In genomic region chr17:61159415-61159814, GRCh38 we compare ENCODE assay signal across 15 cellular contexts.
DNase-seq lines count a peak whose midpoint lies in the region; ATAC-seq and TF ChIP-seq lines count a peak whose summit lies in the region.
"Had no signal": no experiment of that assay in that cellular context is flagged by ENCODE, and none has a peak within 500 bp of the region (broad histone marks: within the 10 kb centered on the region; RNA-seq: fewer than 3 reads in every experiment).

No MANE protein-coding gene starts in this region.

- H3K27ac ChIP-seq in HUES64 (ENCODE audit: low read depth, low read length): peak overlapping the region; percentile 29; the same call in 1 of the 2 replicates
- H3K27ac ChIP-seq: breast epithelium, WERI-Rb-1 had no signal

- peak overlapping the region; percentile 3 for H3K4me3 Mint-ChIP-seq in nephron progenitor cell
- H3K4me3 Mint-ChIP-seq: CD4-positive, alpha-beta memory T cell had no signal

- no peak overlapping the region for H3K4me3 ChIP-seq in GM06990 (replicated peaks; ENCODE audit: low read depth, low read length)
- H3K4me3 ChIP-seq in HUES64 (ENCODE audit: low read length): no peak overlapping the region
- H3K4me3 ChIP-seq in cardiac fibroblast (replicated peaks in 1 of 2; ENCODE audit: low read depth in 2 of 2, low read length in 2 of 2): no peak overlapping the region
- H3K4me3 ChIP-seq: breast epithelium had no signal

- H3K4me1 ChIP-seq in HUES64 (ENCODE audit: insufficient read depth, low read length): peaks cover 72% of the 10 kb centered on the region
- H3K4me1 ChIP-seq: breast epithelium had no signal

- H3K27me3 ChIP-seq in GM06990 (replicated peaks; ENCODE audit: control insufficient read depth, insufficient read depth, low read length): no peaks in the 10 kb centered on the region
- no peaks in the 10 kb centered on the region for H3K27me3 ChIP-seq in HUES64 (ENCODE audit: insufficient read depth, low read length)
- H3K27me3 ChIP-seq: breast epithelium had no signal

- peaks cover 5% of the 10 kb centered on the region for H3K36me3 Mint-ChIP-seq in nephron progenitor cell (ENCODE audit: low read depth)

- H3K36me3 ChIP-seq in GM06990 (ENCODE audit: control insufficient read depth, insufficient read depth, low read length) (no peaks in the 10 kb centered on the region), HUES64 (ENCODE audit: insufficient read depth, low read length) (no peaks in the 10 kb centered on the region)
- H3K36me3 ChIP-seq: breast epithelium, WERI-Rb-1 had no signal

- TF ChIP-seq CTCF in GM06990 (IDR thresholded peaks at IDR 0.05; ENCODE audit: insufficient read depth, low read length, poor library complexity, severe bottlenecking): no peak
- TF ChIP-seq CTCF in cardiac fibroblast (IDR thresholded peaks at IDR 0.05; ENCODE audit: low read depth, low read length): no peak
- TF ChIP-seq CTCF in nephron progenitor cell (IDR thresholded peaks at IDR 0.05): no peak

- H3K9ac ChIP-seq in HUES64 (ENCODE audit: low read depth, low read length): peak overlapping the region; percentile 54; the same call in 1 of the 2 replicates

- H3K27ac Mint-ChIP-seq in nephron progenitor cell: peak overlapping the region; percentile 28

- peaks cover 6% of the 10 kb centered on the region for H3K9me3 Mint-ChIP-seq in nephron progenitor cell

- ATAC-seq in HG03039 (IDR thresholded peaks at IDR 0.05; ENCODE audit: unreplicated experiment) (no peak), HG03135 (IDR thresholded peaks at IDR 0.05; ENCODE audit: unreplicated experiment) (no peak)

- DNase-seq in GM06990 (ENCODE audit: extremely low read depth, insufficient read length) (peak; percentile 43), cardiac fibroblast (ENCODE audit: low read depth in 2 of 2) (peak; percentile 7 to 53), nephron progenitor cell (no peak), SKM-1 (lab: John Stamatoyannopoulos, UW; ENCODE audit: unreplicated experiment) (no peak)
- no peak for DNase-seq in activated CD4-positive, CD25-positive, alpha-beta regulatory T cell (lab: John Stamatoyannopoulos, UW)
- DNase-seq: activated T-cell treated with anti-CD3 and anti-CD28 coated beads, Interleukin-2, amount 50 U/mL, for 1 hour; CD4-positive, alpha-beta memory T cell; NCI-H1105 treated with DMSO at 0.1 percent for 48 hours; NCI-H510A; SHP77 treated with DMSO at 0.1 percent for 48 hours; WERI-Rb-1 had no signal

- H3K9me3 ChIP-seq in HUES64 (ENCODE audit: insufficient read depth, low read depth, low read length): peaks cover 4% of the 10 kb centered on the region; the same call in 1 of the 2 replicates
- H3K9me3 ChIP-seq: breast epithelium had no signal

- no peaks in the 10 kb centered on the region for H3K27me3 Mint-ChIP-seq in nephron progenitor cell (ENCODE audit: low read depth, poor library complexity)
- H3K27me3 Mint-ChIP-seq: CD4-positive, alpha-beta memory T cell had no signal

- peaks cover 80% of the 10 kb centered on the region for H3K4me1 Mint-ChIP-seq in nephron progenitor cell

Comparison
In these comparisons a context has a peak if more than half of its experiments do, and no peak if none do; other contexts are left out.
1. DNase-seq: peak in GM06990 (single experiment) and cardiac fibroblast (2 of 2); none in nephron progenitor cell (single experiment), activated CD4-positive, CD25-positive, alpha-beta regulatory T cell (0 of 4) and SKM-1 (single experiment).